ENCODE assay signal across 1 cellular context in the genomic region with DNA sequence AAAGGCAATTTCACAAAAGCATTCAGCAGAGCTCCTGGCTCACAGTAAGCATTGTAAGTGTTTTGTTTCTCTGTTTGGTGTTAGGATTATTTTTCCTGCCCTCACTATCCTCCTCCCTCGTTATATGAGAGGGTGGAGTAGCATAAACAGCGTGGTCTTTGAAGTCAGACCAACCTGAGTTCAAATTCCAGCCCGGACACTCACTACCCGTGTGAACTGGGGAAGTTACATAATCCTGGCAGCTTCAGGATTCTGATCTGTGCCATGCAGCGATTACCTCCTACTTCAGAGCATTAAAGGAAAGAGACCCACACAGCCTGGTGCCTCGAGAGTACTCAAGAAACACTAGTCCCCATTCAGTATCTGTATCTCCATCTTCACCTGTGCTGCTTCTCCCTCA.
TF ChIP-seq lines count a peak whose summit lies in the region.

No MANE protein-coding gene starts in this region.

TF ChIP-seq in HepG2, 621 proteins besides CTCF, POLR2A, EP300 and RAD21 (continued from another document and continues in another):
- TF ChIP-seq CEBPZ (IDR thresholded peaks at IDR 0.05; ENCODE audit: low read length) (no peak), ZNF709 (CRISPR knock-in tag; IDR thresholded peaks at IDR 0.05) (no peak), BHLHE40 (IDR thresholded peaks at IDR 0.05; ENCODE audit: low read length) (peak; percentile 31; the same call in 1 of the 2 replicates), FOXJ3 (CRISPR knock-in tag; IDR thresholded peaks at IDR 0.05; ENCODE audit: borderline replicate concordance) (peak; percentile 91; the same call in 1 of the 2 replicates), SIN3B (IDR thresholded peaks at IDR 0.05; ENCODE audit: low read length) (no peak), GLMP (CRISPR knock-in tag; IDR thresholded peaks at IDR 0.05; ENCODE audit: borderline replicate concordance) (no peak), ZNF792 (CRISPR knock-in tag; IDR thresholded peaks at IDR 0.05) (peak; percentile 69; the same call in 1 of the 2 replicates), ZSCAN9 (CRISPR knock-in tag; IDR thresholded peaks at IDR 0.05; ENCODE audit: borderline replicate concordance) (peak; percentile 77; the same call in 1 of the 2 replicates), ZNF232 (CRISPR knock-in tag; IDR thresholded peaks at IDR 0.05; ENCODE audit: borderline replicate concordance) (0 out of 2 replicates have a peak, but pooled peaks have one; percentile 36), CHD4 (IDR thresholded peaks at IDR 0.05; ENCODE audit: borderline replicate concordance, low read length) (no peak), SCMH1 (CRISPR knock-in tag; IDR thresholded peaks at IDR 0.05; ENCODE audit: borderline replicate concordance) (no peak), XRCC5 (optimal IDR thresholded peaks at IDR 0.05; ENCODE audit: low read length) (no peak), ESRRA (CRISPR knock-in tag; IDR thresholded peaks at IDR 0.05; ENCODE audit: low read depth) (no peak), ZNF598 (CRISPR knock-in tag; IDR thresholded peaks at IDR 0.05; ENCODE audit: borderline replicate concordance) (no peak), KLF6 (CRISPR knock-in tag; IDR thresholded peaks at IDR 0.05) (peak; percentile 43; the same call in 1 of the 2 replicates), NKX3-1 (CRISPR knock-in tag; IDR thresholded peaks at IDR 0.05) (0 out of 2 replicates have a peak, but pooled peaks have one; percentile 38), ZNF382 (CRISPR knock-in tag; IDR thresholded peaks at IDR 0.05; ENCODE audit: borderline replicate concordance) (no peak), RBAK (CRISPR knock-in tag; IDR thresholded peaks at IDR 0.05) (no peak), ZNF549 (CRISPR knock-in tag; IDR thresholded peaks at IDR 0.05) (no peak), ZNF883 (CRISPR knock-in tag; IDR thresholded peaks at IDR 0.05; ENCODE audit: not compliant biosample characterization) (no peak), NFE2L1 (CRISPR knock-in tag; IDR thresholded peaks at IDR 0.05; ENCODE audit: borderline replicate concordance) (no peak), MTF1 (CRISPR knock-in tag; IDR thresholded peaks at IDR 0.05) (no peak), NFE2L2 (IDR thresholded peaks at IDR 0.05; ENCODE audit: low read length) (no peak), TCF12 (IDR thresholded peaks at IDR 0.05) (no peak), TCF12 (CRISPR knock-in tag; IDR thresholded peaks at IDR 0.05) (no peak), MAFK (conservative IDR thresholded peaks at IDR 0.05 in 1 of 2, IDR thresholded peaks at IDR 0.05 in 1 of 2; ENCODE audit: low read length in 2 of 2) (no peak), POGK (CRISPR knock-in tag; conservative IDR thresholded peaks at IDR 0.05) (peak; percentile 77; the same call in 1 of the 2 replicates), ZEB1 (IDR thresholded peaks at IDR 0.05; ENCODE audit: insufficient replicate concordance, low read depth) (no peak), NRL (CRISPR knock-in tag; IDR thresholded peaks at IDR 0.05; ENCODE audit: borderline replicate concordance) (no peak), ZNF619 (CRISPR knock-in tag; IDR thresholded peaks at IDR 0.05) (no peak), ZNF343 (CRISPR knock-in tag; IDR thresholded peaks at IDR 0.05) (no peak), CENPX (CRISPR knock-in tag; IDR thresholded peaks at IDR 0.05) (no peak), ZNF546 (CRISPR knock-in tag; conservative IDR thresholded peaks at IDR 0.05) (no peak)
- TF ChIP-seq, protein P1, sequence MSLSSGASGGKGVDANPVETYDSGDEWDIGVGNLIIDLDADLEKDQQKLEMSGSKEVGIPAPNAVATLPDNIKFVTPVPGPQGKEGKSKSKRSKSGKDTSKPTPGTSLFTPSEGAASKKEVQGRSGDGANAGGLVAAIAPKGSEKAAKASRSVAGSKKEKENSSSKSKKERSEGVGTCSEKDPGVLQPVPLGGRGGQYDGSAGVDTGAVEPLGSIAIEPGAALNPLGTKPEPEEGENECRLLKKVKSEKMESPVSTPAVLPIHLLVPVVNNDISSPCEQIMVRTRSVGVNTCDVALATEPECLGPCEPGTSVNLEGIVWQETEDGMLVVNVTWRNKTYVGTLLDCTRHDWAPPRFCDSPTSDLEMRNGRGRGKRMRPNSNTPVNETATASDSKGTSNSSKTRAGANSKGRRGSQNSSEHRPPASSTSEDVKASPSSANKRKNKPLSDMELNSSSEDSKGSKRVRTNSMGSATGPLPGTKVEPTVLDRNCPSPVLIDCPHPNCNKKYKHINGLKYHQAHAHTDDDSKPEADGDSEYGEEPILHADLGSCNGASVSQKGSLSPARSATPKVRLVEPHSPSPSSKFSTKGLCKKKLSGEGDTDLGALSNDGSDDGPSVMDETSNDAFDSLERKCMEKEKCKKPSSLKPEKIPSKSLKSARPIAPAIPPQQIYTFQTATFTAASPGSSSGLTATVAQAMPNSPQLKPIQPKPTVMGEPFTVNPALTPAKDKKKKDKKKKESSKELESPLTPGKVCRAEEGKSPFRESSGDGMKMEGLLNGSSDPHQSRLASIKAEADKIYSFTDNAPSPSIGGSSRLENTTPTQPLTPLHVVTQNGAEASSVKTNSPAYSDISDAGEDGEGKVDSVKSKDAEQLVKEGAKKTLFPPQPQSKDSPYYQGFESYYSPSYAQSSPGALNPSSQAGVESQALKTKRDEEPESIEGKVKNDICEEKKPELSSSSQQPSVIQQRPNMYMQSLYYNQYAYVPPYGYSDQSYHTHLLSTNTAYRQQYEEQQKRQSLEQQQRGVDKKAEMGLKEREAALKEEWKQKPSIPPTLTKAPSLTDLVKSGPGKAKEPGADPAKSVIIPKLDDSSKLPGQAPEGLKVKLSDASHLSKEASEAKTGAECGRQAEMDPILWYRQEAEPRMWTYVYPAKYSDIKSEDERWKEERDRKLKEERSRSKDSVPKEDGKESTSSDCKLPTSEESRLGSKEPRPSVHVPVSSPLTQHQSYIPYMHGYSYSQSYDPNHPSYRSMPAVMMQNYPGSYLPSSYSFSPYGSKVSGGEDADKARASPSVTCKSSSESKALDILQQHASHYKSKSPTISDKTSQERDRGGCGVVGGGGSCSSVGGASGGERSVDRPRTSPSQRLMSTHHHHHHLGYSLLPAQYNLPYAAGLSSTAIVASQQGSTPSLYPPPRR (CRISPR knock-in tag; IDR thresholded peaks at IDR 0.05; ENCODE audit: borderline replicate concordance) = peak; percentile 52; the same call in 1 of the 2 replicates
- TF ChIP-seq, protein P2, sequence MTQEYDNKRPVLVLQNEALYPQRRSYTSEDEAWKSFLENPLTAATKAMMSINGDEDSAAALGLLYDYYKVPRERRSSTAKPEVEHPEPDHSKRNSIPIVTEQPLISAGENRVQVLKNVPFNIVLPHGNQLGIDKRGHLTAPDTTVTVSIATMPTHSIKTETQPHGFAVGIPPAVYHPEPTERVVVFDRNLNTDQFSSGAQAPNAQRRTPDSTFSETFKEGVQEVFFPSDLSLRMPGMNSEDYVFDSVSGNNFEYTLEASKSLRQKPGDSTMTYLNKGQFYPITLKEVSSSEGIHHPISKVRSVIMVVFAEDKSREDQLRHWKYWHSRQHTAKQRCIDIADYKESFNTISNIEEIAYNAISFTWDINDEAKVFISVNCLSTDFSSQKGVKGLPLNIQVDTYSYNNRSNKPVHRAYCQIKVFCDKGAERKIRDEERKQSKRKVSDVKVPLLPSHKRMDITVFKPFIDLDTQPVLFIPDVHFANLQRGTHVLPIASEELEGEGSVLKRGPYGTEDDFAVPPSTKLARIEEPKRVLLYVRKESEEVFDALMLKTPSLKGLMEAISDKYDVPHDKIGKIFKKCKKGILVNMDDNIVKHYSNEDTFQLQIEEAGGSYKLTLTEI (CRISPR knock-in tag; conservative IDR thresholded peaks at IDR 0.05) = no peak
- TF ChIP-seq, protein P3, sequence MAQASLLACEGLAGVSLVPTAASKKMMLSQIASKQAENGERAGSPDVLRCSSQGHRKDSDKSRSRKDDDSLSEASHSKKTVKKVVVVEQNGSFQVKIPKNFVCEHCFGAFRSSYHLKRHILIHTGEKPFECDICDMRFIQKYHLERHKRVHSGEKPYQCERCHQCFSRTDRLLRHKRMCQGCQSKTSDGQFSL (CRISPR knock-in tag; IDR thresholded peaks at IDR 0.05) = no peak
- TF ChIP-seq, protein P4, sequence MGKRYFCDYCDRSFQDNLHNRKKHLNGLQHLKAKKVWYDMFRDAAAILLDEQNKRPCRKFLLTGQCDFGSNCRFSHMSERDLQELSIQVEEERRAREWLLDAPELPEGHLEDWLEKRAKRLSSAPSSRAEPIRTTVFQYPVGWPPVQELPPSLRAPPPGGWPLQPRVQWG (CRISPR knock-in tag; IDR thresholded peaks at IDR 0.05; ENCODE audit: borderline replicate concordance, low read depth) = no peak
- TF ChIP-seq, protein P5, sequence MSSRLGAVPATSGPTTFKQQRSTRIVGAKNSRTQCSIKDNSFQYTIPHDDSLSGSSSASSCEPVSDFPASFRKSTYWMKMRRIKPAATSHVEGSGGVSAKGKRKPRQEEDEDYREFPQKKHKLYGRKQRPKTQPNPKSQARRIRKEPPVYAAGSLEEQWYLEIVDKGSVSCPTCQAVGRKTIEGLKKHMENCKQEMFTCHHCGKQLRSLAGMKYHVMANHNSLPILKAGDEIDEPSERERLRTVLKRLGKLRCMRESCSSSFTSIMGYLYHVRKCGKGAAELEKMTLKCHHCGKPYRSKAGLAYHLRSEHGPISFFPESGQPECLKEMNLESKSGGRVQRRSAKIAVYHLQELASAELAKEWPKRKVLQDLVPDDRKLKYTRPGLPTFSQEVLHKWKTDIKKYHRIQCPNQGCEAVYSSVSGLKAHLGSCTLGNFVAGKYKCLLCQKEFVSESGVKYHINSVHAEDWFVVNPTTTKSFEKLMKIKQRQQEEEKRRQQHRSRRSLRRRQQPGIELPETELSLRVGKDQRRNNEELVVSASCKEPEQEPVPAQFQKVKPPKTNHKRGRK (CRISPR knock-in tag; IDR thresholded peaks at IDR 0.05) = no peak
- TF ChIP-seq, protein P6, sequence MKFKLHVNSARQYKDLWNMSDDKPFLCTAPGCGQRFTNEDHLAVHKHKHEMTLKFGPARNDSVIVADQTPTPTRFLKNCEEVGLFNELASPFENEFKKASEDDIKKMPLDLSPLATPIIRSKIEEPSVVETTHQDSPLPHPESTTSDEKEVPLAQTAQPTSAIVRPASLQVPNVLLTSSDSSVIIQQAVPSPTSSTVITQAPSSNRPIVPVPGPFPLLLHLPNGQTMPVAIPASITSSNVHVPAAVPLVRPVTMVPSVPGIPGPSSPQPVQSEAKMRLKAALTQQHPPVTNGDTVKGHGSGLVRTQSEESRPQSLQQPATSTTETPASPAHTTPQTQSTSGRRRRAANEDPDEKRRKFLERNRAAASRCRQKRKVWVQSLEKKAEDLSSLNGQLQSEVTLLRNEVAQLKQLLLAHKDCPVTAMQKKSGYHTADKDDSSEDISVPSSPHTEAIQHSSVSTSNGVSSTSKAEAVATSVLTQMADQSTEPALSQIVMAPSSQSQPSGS (CRISPR knock-in tag; IDR thresholded peaks at IDR 0.05) = no peak
- TF ChIP-seq, protein P7, sequence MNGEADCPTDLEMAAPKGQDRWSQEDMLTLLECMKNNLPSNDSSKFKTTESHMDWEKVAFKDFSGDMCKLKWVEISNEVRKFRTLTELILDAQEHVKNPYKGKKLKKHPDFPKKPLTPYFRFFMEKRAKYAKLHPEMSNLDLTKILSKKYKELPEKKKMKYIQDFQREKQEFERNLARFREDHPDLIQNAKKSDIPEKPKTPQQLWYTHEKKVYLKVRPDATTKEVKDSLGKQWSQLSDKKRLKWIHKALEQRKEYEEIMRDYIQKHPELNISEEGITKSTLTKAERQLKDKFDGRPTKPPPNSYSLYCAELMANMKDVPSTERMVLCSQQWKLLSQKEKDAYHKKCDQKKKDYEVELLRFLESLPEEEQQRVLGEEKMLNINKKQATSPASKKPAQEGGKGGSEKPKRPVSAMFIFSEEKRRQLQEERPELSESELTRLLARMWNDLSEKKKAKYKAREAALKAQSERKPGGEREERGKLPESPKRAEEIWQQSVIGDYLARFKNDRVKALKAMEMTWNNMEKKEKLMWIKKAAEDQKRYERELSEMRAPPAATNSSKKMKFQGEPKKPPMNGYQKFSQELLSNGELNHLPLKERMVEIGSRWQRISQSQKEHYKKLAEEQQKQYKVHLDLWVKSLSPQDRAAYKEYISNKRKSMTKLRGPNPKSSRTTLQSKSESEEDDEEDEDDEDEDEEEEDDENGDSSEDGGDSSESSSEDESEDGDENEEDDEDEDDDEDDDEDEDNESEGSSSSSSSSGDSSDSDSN (CRISPR knock-in tag; IDR thresholded peaks at IDR 0.05) = 0 out of 2 replicates have a peak, but pooled peaks have one; percentile 15
